Comparison of ENCODE assay signal across 1 cellular context in genomic region chr5:152901754-152902153, GRCh38.
TF ChIP-seq lines count a peak whose summit lies in the region.

No MANE protein-coding gene starts in this region.

TF ChIP-seq in HepG2, 621 proteins besides CTCF, POLR2A, EP300 and RAD21 (continued from another document):
- TF ChIP-seq, protein P1, sequence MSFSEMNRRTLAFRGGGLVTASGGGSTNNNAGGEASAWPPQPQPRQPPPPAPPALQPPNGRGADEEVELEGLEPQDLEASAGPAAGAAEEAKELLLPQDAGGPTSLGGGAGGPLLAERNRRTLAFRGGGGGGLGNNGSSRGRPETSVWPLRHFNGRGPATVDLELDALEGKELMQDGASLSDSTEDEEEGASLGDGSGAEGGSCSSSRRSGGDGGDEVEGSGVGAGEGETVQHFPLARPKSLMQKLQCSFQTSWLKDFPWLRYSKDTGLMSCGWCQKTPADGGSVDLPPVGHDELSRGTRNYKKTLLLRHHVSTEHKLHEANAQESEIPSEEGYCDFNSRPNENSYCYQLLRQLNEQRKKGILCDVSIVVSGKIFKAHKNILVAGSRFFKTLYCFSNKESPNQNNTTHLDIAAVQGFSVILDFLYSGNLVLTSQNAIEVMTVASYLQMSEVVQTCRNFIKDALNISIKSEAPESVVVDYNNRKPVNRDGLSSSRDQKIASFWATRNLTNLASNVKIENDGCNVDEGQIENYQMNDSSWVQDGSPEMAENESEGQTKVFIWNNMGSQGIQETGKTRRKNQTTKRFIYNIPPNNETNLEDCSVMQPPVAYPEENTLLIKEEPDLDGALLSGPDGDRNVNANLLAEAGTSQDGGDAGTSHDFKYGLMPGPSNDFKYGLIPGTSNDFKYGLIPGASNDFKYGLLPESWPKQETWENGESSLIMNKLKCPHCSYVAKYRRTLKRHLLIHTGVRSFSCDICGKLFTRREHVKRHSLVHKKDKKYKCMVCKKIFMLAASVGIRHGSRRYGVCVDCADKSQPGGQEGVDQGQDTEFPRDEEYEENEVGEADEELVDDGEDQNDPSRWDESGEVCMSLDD (CRISPR knock-in tag; IDR thresholded peaks at IDR 0.05; ENCODE audit: borderline replicate concordance): no peak
- no peak for TF ChIP-seq POLR2G (IDR thresholded peaks at IDR 0.05; ENCODE audit: low read depth, low read length)
- no peak for TF ChIP-seq SNAPC5 (CRISPR knock-in tag; IDR thresholded peaks at IDR 0.05; ENCODE audit: borderline replicate concordance)
- no peak for TF ChIP-seq ZNF546 (CRISPR knock-in tag; conservative IDR thresholded peaks at IDR 0.05)
- no peak for TF ChIP-seq ZNF816 (CRISPR knock-in tag; IDR thresholded peaks at IDR 0.05; ENCODE audit: borderline replicate concordance)
